ENCODE assay signal across 12 cellular contexts in the genomic region with DNA sequence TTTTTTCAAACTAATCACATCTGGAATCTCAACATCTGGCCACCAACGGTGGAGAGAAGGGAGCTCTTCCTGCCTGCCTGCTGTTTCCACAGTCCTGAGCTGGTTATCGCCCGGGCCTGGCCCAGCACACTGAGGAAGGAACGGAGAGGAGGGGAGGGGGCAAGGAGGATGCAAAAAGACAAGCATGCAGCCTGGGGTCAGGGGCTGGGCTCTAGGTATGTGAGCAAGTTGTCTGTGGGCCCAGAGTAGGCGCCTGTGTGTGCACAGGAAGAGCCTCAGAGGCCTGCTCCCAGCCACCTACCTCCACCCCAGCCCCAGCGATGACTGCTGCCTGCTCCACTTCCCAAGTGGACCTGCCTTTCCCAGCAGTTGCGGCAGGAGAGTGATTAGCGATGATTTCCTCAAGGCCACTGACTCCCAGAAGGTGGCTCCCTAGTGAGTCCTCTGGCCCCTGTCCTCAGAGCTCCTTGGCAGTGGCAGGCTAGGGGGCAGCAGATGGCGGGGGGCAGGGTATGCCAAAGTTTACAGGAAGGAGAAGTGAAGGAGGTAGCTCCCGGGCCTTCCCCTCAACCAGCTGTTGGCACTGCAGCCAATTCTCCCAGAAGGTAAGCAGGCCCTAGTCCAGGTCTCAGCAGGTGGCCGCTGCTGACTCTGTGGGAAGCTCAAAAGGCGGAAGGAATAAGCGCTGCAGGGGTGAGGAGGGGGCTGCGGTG. TPM values are rescaled to one million over a fixed set of nuclear protein-coding genes. Genes with fewer than 3 reads are reported as not detected.
A peak's percentile ranks its signal among the peaks of the same experiment; 100 is the strongest.
DNase-seq lines count a peak whose midpoint lies in the region; ATAC-seq, FAIRE-seq and TF ChIP-seq lines count a peak whose summit lies in the region.
"Had no signal": no experiment of that assay in that cellular context is flagged by ENCODE, and none has a peak within 500 bp of the region (broad histone marks: within the 10 kb centered on the region; RNA-seq: fewer than 3 reads in every experiment).

No MANE protein-coding gene starts in this region.

- H3K9me3 Mint-ChIP-seq in activated naive CD8-positive, alpha-beta T cell treated with anti-CD3 and anti-CD28 coated beads, Interleukin-2, amount 50 U/mL, for 24 hours: no peaks in the 10 kb centered on the region
- H3K9me3 Mint-ChIP-seq: CD4-positive, alpha-beta memory T cell; HFFc6 had no signal

- H3K27ac Mint-ChIP-seq in activated naive CD8-positive, alpha-beta T cell treated with anti-CD3 and anti-CD28 coated beads, Interleukin-2, amount 50 U/mL, for 24 hours: no peak overlapping the region
- H3K27ac Mint-ChIP-seq: HFFc6 had no signal

- H3K27ac ChIP-seq in HepG2 (ENCODE audit: extremely low read length, insufficient read depth, low read length): no peak overlapping the region
- H3K27ac ChIP-seq: uterus had no signal

- no peak overlapping the region for H3K4me3 Mint-ChIP-seq in activated naive CD8-positive, alpha-beta T cell treated with anti-CD3 and anti-CD28 coated beads, Interleukin-2, amount 50 U/mL, for 24 hours
- H3K4me3 Mint-ChIP-seq: CD4-positive, alpha-beta memory T cell; HFFc6 had no signal

- no peak for TF ChIP-seq RAD21 in HepG2 (CRISPR knock-in tag; IDR thresholded peaks at IDR 0.05)

- no peak for TF ChIP-seq EP300 in HepG2 (IDR thresholded peaks at IDR 0.05; ENCODE audit: low read depth in 2 of 2, low read length in 2 of 2)
- TF ChIP-seq EP300 in HepG2 (CRISPR knock-in tag; IDR thresholded peaks at IDR 0.05; ENCODE audit: borderline replicate concordance): no peak

- no peaks in the 10 kb centered on the region for H3K36me3 Mint-ChIP-seq in activated naive CD8-positive, alpha-beta T cell treated with anti-CD3 and anti-CD28 coated beads, Interleukin-2, amount 50 U/mL, for 24 hours (ENCODE audit: low read depth)
- H3K36me3 Mint-ChIP-seq: CD4-positive, alpha-beta memory T cell had no signal

- H3K4me2 ChIP-seq in HepG2 (ENCODE audit: low read depth, low read length): no peak overlapping the region

- no peaks in the 10 kb centered on the region for H3K27me3 Mint-ChIP-seq in activated naive CD8-positive, alpha-beta T cell treated with anti-CD3 and anti-CD28 coated beads, Interleukin-2, amount 50 U/mL, for 24 hours
- H3K27me3 Mint-ChIP-seq: CD4-positive, alpha-beta memory T cell had no signal

- TF ChIP-seq POLR2A in HepG2 (IDR thresholded peaks at IDR 0.05; ENCODE audit: insufficient read depth in 1 of 2, low read depth in 2 of 2, low read length in 2 of 2): no peak

- H3K9me3 ChIP-seq in HepG2 (ENCODE audit: low read length): no peaks in the 10 kb centered on the region
- H3K9me3 ChIP-seq: uterus had no signal

- no peaks in the 10 kb centered on the region for H3K4me1 Mint-ChIP-seq in activated naive CD8-positive, alpha-beta T cell treated with anti-CD3 and anti-CD28 coated beads, Interleukin-2, amount 50 U/mL, for 24 hours
- H3K4me1 Mint-ChIP-seq: CD4-positive, alpha-beta memory T cell had no signal

- H4K20me1 ChIP-seq in HepG2 (ENCODE audit: insufficient read depth, low read length): peaks cover 11% of the 10 kb centered on the region; the same call in 1 of the 2 replicates

- no TSS peak for BruUV-seq in HepG2 (replicated peaks; lab: Mats Ljungman, UMichigan)

- WGBS in HepG2 (ENCODE audit: low lambda C conversion rate): 88% methylated on average over 12 of the region's 14 CpGs

- no peaks in the 10 kb centered on the region for H3K4me1 ChIP-seq in HepG2 (ENCODE audit: insufficient read depth, low read length)
- H3K4me1 ChIP-seq: uterus had no signal

- no peak overlapping the region for H3K9ac ChIP-seq in HepG2 (ENCODE audit: insufficient read depth, low read depth, low read length)

- H3K79me2 ChIP-seq in HepG2 (ENCODE audit: insufficient read depth, low read length): no peaks in the 10 kb centered on the region

- peaks cover 3 to 4% of the 10 kb centered on the region in 2 experiments; a peak in 2 of 5 replicates for H3K36me3 ChIP-seq in HepG2 (replicated peaks in 1 of 2; ENCODE audit: control insufficient read depth in 1 of 2, insufficient read depth in 2 of 2, low read length in 2 of 2)
- H3K36me3 ChIP-seq: uterus had no signal

- TF ChIP-seq CTCF in HepG2 (CRISPR knock-in tag; IDR thresholded peaks at IDR 0.05): 0 out of 2 replicates have a peak, but pooled peaks have one; percentile 15

- ATAC-seq in HepG2 (no peak), HG03159 (IDR thresholded peaks at IDR 0.05; ENCODE audit: unreplicated experiment) (no peak)
- no peak for ATAC-seq in activated naive CD8-positive, alpha-beta T cell treated with anti-CD3 and anti-CD28 coated beads, Interleukin-2, amount 50 U/mL, for 24 hours

- H2AFZ ChIP-seq in HepG2 (ENCODE audit: low read length): no peak overlapping the region

- DNase-seq in DMS 273 (lab: John Stamatoyannopoulos, UW; ENCODE audit: unreplicated experiment) (peak; percentile 95), NCI-H1092 (lab: John Stamatoyannopoulos, UW) (peak; percentile 76), UCSD-AML1 (lab: John Stamatoyannopoulos, UW; ENCODE audit: unreplicated experiment) (peak; percentile 65), HepG2 (ENCODE audit: low spot score) (no peak), DMS53 (lab: John Stamatoyannopoulos, UW) (no peak), NCI-H2227 treated with DMSO at 0.1 percent for 48 hours (lab: John Stamatoyannopoulos, UW) (no peak)
- DNase-seq in activated naive CD8-positive, alpha-beta T cell treated with anti-CD3 and anti-CD28 coated beads, Interleukin-2, amount 50 U/mL, for 24 hours: no peak
- DNase-seq: CD4-positive, alpha-beta memory T cell; HFFc6; NCI-H1436 treated with DMSO at 0.1 percent for 48 hours; uterus had no signal

- POLR2A ChIA-PET in HepG2 (lab: Yijun Ruan, JAX): interaction anchor here (0.7 to 1.1 kb wide), 2 partner anchors 27 to 49 kb away, joined by 3 read pairs; partner anchors contain the start of gene RASD1

- H3K4me3 ChIP-seq in HepG2 (replicated peaks in 1 of 3; ENCODE audit: insufficient read depth in 1 of 3, low read depth in 2 of 3, low read length in 3 of 3): no peak overlapping the region
- H3K4me3 ChIP-seq: uterus had no signal

- no peak for FAIRE-seq in HepG2 (lab: Jason Lieb, UNC)

- CTCF ChIA-PET in HepG2 (lab: Yijun Ruan, JAX; ENCODE audit: low intra/inter-chr PET ratio, low total read pairs): no interaction called here

- in situ Hi-C loops in HepG2 (cut with HindIII; ENCODE audit: extremely low pct_ligation_motif_present, low pct_unique_long_range_greater_than_20kb): no loop called here

- H3K27me3 ChIP-seq in HepG2 (ENCODE audit: control insufficient read depth in 1 of 2, insufficient read depth in 2 of 2, low read length in 2 of 2): no peaks in the 10 kb centered on the region
- H3K27me3 ChIP-seq: uterus had no signal

- intact Hi-C loops in HepG2 (cut with micrococcal nuclease; ENCODE audit: unreplicated experiment): no loop called here

TF ChIP-seq in HepG2, 621 proteins besides CTCF, POLR2A, EP300 and RAD21:
- TF ChIP-seq ZNF768 (CRISPR knock-in tag; IDR thresholded peaks at IDR 0.05) (peak; percentile 33; the same call in 1 of the 2 replicates), CC2D1A (CRISPR knock-in tag; IDR thresholded peaks at IDR 0.05) (no peak)
TF ChIP-seq in HepG2: peak in this region for 1.

RNA-seq across cellular contexts. Expression of gene RASD1, which starts 27.0 kb away (rescaled TPM):
- total RNA-seq in HepG2 (2016; rRNA removed; fragmentation: Illumina TruSeq; extraction: Trizol): 1.4 and 1.6 TPM in 2 replicates
- total RNA-seq in HepG2 (2016; cell fraction: cytosol; rRNA removed; fragmentation: Illumina TruSeq; extraction: Trizol; ENCODE audit: low read depth): 0.71 and 0.91 TPM in 2 replicates
- total RNA-seq in HepG2 (2016; cell fraction: insoluble cytoplasmic fraction; rRNA removed; fragmentation: Illumina TruSeq; extraction: Trizol): 1.4 and 1.9 TPM in 2 replicates
- 1.5 and 1.7 TPM in 2 replicates for total RNA-seq in HepG2 (2016; cell fraction: membrane; rRNA removed; fragmentation: Illumina TruSeq; extraction: Trizol)
- 0.99 and 1.1 TPM in 2 replicates for total RNA-seq in HepG2 (2016; cell fraction: nucleus; rRNA removed; fragmentation: Illumina TruSeq; extraction: Trizol)
- 4.2 and 8.9 TPM in 2 replicates for polyA plus RNA-seq in HepG2 (2011; rRNA removed)
- polyA plus RNA-seq in HepG2 (2011; cell fraction: cytosol; rRNA removed): 4.3 and 4.7 TPM in 2 replicates
- polyA plus RNA-seq in HepG2 (2011; cell fraction: nucleus; rRNA removed): 6.6 and 7.6 TPM in 2 replicates
- 2.1 and 6.2 TPM in 2 replicates for polyA plus RNA-seq in HepG2 (2012)
- 0.32 and 0.38 TPM in 2 replicates for polyA plus RNA-seq in HepG2 (2016; cell fraction: cytosol; fragmentation: Illumina TruSeq; extraction: Trizol; ENCODE audit: low read depth)
- polyA plus RNA-seq in HepG2 (2016; cell fraction: insoluble cytoplasmic fraction; fragmentation: Illumina TruSeq; extraction: Trizol; ENCODE audit: low read depth): 1.7 and 1.8 TPM in 2 replicates
- polyA plus RNA-seq in HepG2 (2016; cell fraction: membrane; fragmentation: Illumina TruSeq; extraction: Trizol; ENCODE audit: low read depth): 0.63 and 0.72 TPM in 2 replicates
- 2.7 and 3.4 TPM in 2 replicates for polyA plus RNA-seq in HepG2 (2016; cell fraction: nucleus; fragmentation: Illumina TruSeq; extraction: Trizol; ENCODE audit: insufficient read depth, low read depth)
- 3.9 and 12.1 TPM in 2 replicates for polyA minus RNA-seq in HepG2 (2011; rRNA and poly(A)+ RNA removed; ENCODE audit: low replicate concordance)
- 6.2 and 6.6 TPM in 2 replicates for polyA minus RNA-seq in HepG2 (2011; cell fraction: cytosol; rRNA and poly(A)+ RNA removed)
- 1.7 and 3.1 TPM in 2 replicates for polyA minus RNA-seq in HepG2 (2011; cell fraction: nucleus; rRNA and poly(A)+ RNA removed)

RNA-seq across cellular contexts. Expression of gene MED9, which starts 46.4 kb away (rescaled TPM):
- 11.7 and 15.1 TPM in 2 replicates for total RNA-seq in HepG2 (2016; rRNA removed; fragmentation: Illumina TruSeq; extraction: Trizol)
- total RNA-seq in HepG2 (2016; cell fraction: cytosol; rRNA removed; fragmentation: Illumina TruSeq; extraction: Trizol; ENCODE audit: low read depth): 4.0 and 4.2 TPM in 2 replicates
- total RNA-seq in HepG2 (2016; cell fraction: insoluble cytoplasmic fraction; rRNA removed; fragmentation: Illumina TruSeq; extraction: Trizol): 11.7 and 14.4 TPM in 2 replicates
- total RNA-seq in HepG2 (2016; cell fraction: membrane; rRNA removed; fragmentation: Illumina TruSeq; extraction: Trizol): 9.8 and 10.7 TPM in 2 replicates
- total RNA-seq in HepG2 (2016; cell fraction: nucleus; rRNA removed; fragmentation: Illumina TruSeq; extraction: Trizol): 10.8 and 11.7 TPM in 2 replicates
- 11.9 and 14.4 TPM in 2 replicates for polyA plus RNA-seq in HepG2 (2011; rRNA removed)
- 18.3 and 21.5 TPM in 2 replicates for polyA plus RNA-seq in HepG2 (2011; cell fraction: cytosol; rRNA removed)
- polyA plus RNA-seq in HepG2 (2011; cell fraction: nucleus; rRNA removed): 15.4 and 17.5 TPM in 2 replicates
- 9.2 and 11.4 TPM in 2 replicates for polyA plus RNA-seq in HepG2 (2012)
- 3.0 and 3.1 TPM in 2 replicates for polyA plus RNA-seq in HepG2 (2016; cell fraction: cytosol; fragmentation: Illumina TruSeq; extraction: Trizol; ENCODE audit: low read depth)
- 11.2 and 12.0 TPM in 2 replicates for polyA plus RNA-seq in HepG2 (2016; cell fraction: insoluble cytoplasmic fraction; fragmentation: Illumina TruSeq; extraction: Trizol; ENCODE audit: low read depth)
- 6.4 and 7.0 TPM in 2 replicates for polyA plus RNA-seq in HepG2 (2016; cell fraction: membrane; fragmentation: Illumina TruSeq; extraction: Trizol; ENCODE audit: low read depth)
- 11.4 and 12.6 TPM in 2 replicates for polyA plus RNA-seq in HepG2 (2016; cell fraction: nucleus; fragmentation: Illumina TruSeq; extraction: Trizol; ENCODE audit: insufficient read depth, low read depth)
- 21.1 and 25.1 TPM in 2 replicates for polyA minus RNA-seq in HepG2 (2011; rRNA and poly(A)+ RNA removed; ENCODE audit: low replicate concordance)
- polyA minus RNA-seq in HepG2 (2011; cell fraction: cytosol; rRNA and poly(A)+ RNA removed): 9.8 and 9.9 TPM in 2 replicates
- polyA minus RNA-seq in HepG2 (2011; cell fraction: nucleus; rRNA and poly(A)+ RNA removed): 24.2 and 25.4 TPM in 2 replicates

Comparison
In these comparisons a context has a peak if more than half of its experiments do, and no peak if none do; other contexts are left out.
1. DNase-seq: peak in DMS 273 (single experiment), NCI-H1092 (single experiment) and UCSD-AML1 (single experiment); none in HepG2 (single experiment), activated naive CD8-positive, alpha-beta T cell treated with anti-CD3 and anti-CD28 coated beads, Interleukin-2, amount 50 U/mL, for 24 hours (single experiment), DMS53 (single experiment) and NCI-H2227 treated with DMSO at 0.1 percent for 48 hours (single experiment).